Comparison of ENCODE assay signal across 8 cellular contexts in the genomic region with DNA sequence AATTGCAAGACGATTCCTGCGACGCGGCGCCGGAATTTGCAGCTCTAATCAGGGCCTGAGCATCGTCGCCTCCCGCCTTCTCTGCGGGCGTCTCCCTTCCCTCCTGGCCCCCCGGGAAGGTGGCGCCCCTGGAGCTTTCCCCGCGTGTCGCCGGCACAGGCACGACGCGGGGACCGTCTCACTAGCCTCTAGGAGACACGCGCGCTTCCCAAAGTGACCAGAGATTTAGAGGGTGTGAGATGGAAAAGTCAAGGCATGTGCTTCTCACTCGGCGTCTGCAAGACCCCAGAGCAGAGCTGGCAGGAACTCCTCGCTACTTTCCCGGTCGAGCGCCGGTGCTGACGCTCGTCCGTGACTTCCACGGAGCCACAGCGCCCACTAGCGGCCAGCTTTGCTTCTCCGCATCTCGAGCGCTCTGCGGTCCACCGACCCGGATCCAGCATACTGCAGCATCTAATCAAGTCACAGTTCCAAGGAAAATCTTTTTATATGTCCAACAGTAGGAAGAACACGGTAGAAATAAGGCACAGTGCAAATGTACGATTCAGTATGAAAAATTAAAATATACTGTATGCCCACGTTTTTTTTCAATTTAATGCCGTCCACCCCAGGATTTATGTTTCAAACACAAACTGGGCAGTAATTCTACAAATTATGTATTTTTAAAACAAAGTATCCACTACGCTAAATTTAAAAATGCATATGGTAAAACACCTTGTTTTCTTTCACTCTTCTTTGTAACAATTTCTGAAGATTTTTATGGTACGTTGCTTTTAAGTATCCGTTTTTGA. TPM values are rescaled to one million over a fixed set of nuclear protein-coding genes. Genes with fewer than 3 reads are reported as not detected.
DNase-seq lines count a peak whose midpoint lies in the region; ATAC-seq and TF ChIP-seq lines count a peak whose summit lies in the region.

No MANE protein-coding gene starts in this region.

- CTCF ChIA-PET in RWPE1 (lab: Yijun Ruan, JAX) = interaction anchor here (0.6 to 1.8 kb wide), 13 partner anchors 12 to 1965 kb away, joined by 3 to 8 read pairs (median 3); no protein-coding TSS in a partner anchor

- peak overlapping the region; percentile 86 to 97 for H3K4me3 Mint-ChIP-seq in stimulated activated naive CD8-positive, alpha-beta T cell treated with anti-CD3 and anti-CD28 coated beads, Interleukin-15, amount 100 ng/mL, for 72 hours

- peak; percentile 98 for TF ChIP-seq RAD21 in neural cell (conservative IDR thresholded peaks at IDR 0.05)

- TF ChIP-seq CTCF in RWPE1 (conservative IDR thresholded peaks at IDR 0.05; ENCODE audit: low read depth) (peak; percentile 95), fibroblast of the aortic adventitia (IDR thresholded peaks at IDR 0.05; ENCODE audit: insufficient read depth, low read length) (peak; percentile 99), neural cell (IDR thresholded peaks at IDR 0.05; ENCODE audit: poor library complexity, severe bottlenecking) (peak; percentile 96)

- ATAC-seq in GM21529 (IDR thresholded peaks at IDR 0.05; ENCODE audit: unreplicated experiment) = peak; percentile 42
- ATAC-seq in stimulated activated naive CD8-positive, alpha-beta T cell treated with anti-CD3 and anti-CD28 coated beads, Interleukin-15, amount 100 ng/mL, for 72 hours = peak; percentile 44

- H2AFZ ChIP-seq in neural cell (ENCODE audit: low read depth, low read length) = no peak overlapping the region

- H3K36me3 ChIP-seq in neural cell (ENCODE audit: insufficient read depth, low read length) = no peaks in the 10 kb centered on the region

- peaks cover 34% of the 10 kb centered on the region for H3K79me2 ChIP-seq in neural cell (replicated peaks; ENCODE audit: insufficient read depth, low read length)

- H3F3A ChIP-seq in neural cell (ENCODE audit: insufficient read depth, low read length, poor library complexity, severe bottlenecking) = peaks cover 4% of the 10 kb centered on the region

- peak; percentile 46 for DNase-seq in DMS153 treated with DMSO at 0.1 percent for 48 hours (lab: John Stamatoyannopoulos, UW; ENCODE audit: unreplicated experiment)
- DNase-seq in KBM-7 = peak; percentile 86
- peak; percentile 72 for DNase-seq in RWPE1 (ENCODE audit: low spot score)
- peak; percentile 74 for DNase-seq in activated effector memory CD4-positive, alpha-beta T cell treated with Interleukin-2 at 50 U/mL for 16 hours
- DNase-seq in fibroblast of the aortic adventitia (ENCODE audit: low read depth) = peak; percentile 83
- DNase-seq in stimulated activated naive CD8-positive, alpha-beta T cell treated with anti-CD3 and anti-CD28 coated beads, Interleukin-15, amount 100 ng/mL, for 72 hours = peak; percentile 75 to 77

- no peaks in the 10 kb centered on the region for H3K9me2 ChIP-seq in neural cell (ENCODE audit: insufficient read depth, low read length)

- POLR2A ChIA-PET in RWPE1 (lab: Yijun Ruan, JAX; ENCODE audit: low non-redundant PET) = interaction anchor here (1.8 kb wide), 1 partner anchor 32 kb away, joined by 11 read pairs; a partner anchor contains a TSS

- peak overlapping the region; percentile 92 for H3K27ac ChIP-seq in RWPE1
- H3K27ac ChIP-seq in neural cell (ENCODE audit: low read length) = peak overlapping the region; percentile 77

- peaks cover 10% of the 10 kb centered on the region for H4K20me1 ChIP-seq in neural cell (ENCODE audit: insufficient read depth)

- peaks cover 33% of the 10 kb centered on the region for H3K27me3 Mint-ChIP-seq in stimulated activated naive CD8-positive, alpha-beta T cell treated with anti-CD3 and anti-CD28 coated beads, Interleukin-15, amount 100 ng/mL, for 72 hours

- peaks cover 27% of the 10 kb centered on the region for H3K4me1 Mint-ChIP-seq in stimulated activated naive CD8-positive, alpha-beta T cell treated with anti-CD3 and anti-CD28 coated beads, Interleukin-15, amount 100 ng/mL, for 72 hours

- no peaks in the 10 kb centered on the region for H3K27me3 ChIP-seq in neural cell (ENCODE audit: insufficient read depth, low read depth, low read length)

- H3K9ac ChIP-seq in neural cell (ENCODE audit: low read length) = peak overlapping the region; percentile 79

- TF ChIP-seq EP300 in neural cell (conservative IDR thresholded peaks at IDR 0.05; ENCODE audit: poor library complexity, severe bottlenecking) = no peak

- H3K4me3 ChIP-seq in fibroblast of the aortic adventitia (ENCODE audit: low read depth, low read length) (peak overlapping the region; percentile 72), neural cell (ENCODE audit: low read length) (peak overlapping the region; percentile 83)

- H3K9me3 Mint-ChIP-seq in stimulated activated naive CD8-positive, alpha-beta T cell treated with anti-CD3 and anti-CD28 coated beads, Interleukin-15, amount 100 ng/mL, for 72 hours = no peaks in the 10 kb centered on the region

- no peaks in the 10 kb centered on the region for H3K9me3 ChIP-seq in neural cell (ENCODE audit: low read length)

- peak overlapping the region; percentile 7 to 82 for H3K27ac Mint-ChIP-seq in stimulated activated naive CD8-positive, alpha-beta T cell treated with anti-CD3 and anti-CD28 coated beads, Interleukin-15, amount 100 ng/mL, for 72 hours

- peak overlapping the region; percentile 81 for H3K4me2 ChIP-seq in neural cell (ENCODE audit: low read length)

- in situ Hi-C loops in KBM-7 (cut with MboI; ENCODE audit: low pct_unique_long_range_greater_than_20kb, low sequenced_read_pairs) = no loop called here

TF ChIP-seq in neural cell, 6 proteins besides CTCF, POLR2A, EP300 and RAD21:
- peak; percentile 92 for TF ChIP-seq MXI1 (conservative IDR thresholded peaks at IDR 0.05; ENCODE audit: poor library complexity, severe bottlenecking)
- TF ChIP-seq TAF1 (IDR thresholded peaks at IDR 0.05; ENCODE audit: low read depth) = peak; percentile 6
- no peak for TF ChIP-seq EZH2 (IDR thresholded peaks at IDR 0.05; ENCODE audit: borderline replicate concordance, insufficient read depth, low read length, poor library complexity, severe bottlenecking)
- TF ChIP-seq SMC3 (conservative IDR thresholded peaks at IDR 0.05; ENCODE audit: poor library complexity) = peak; percentile 94
- peak; percentile 41 for TF ChIP-seq POLR2AphosphoS5 (IDR thresholded peaks at IDR 0.05)
- TF ChIP-seq, protein P1, sequence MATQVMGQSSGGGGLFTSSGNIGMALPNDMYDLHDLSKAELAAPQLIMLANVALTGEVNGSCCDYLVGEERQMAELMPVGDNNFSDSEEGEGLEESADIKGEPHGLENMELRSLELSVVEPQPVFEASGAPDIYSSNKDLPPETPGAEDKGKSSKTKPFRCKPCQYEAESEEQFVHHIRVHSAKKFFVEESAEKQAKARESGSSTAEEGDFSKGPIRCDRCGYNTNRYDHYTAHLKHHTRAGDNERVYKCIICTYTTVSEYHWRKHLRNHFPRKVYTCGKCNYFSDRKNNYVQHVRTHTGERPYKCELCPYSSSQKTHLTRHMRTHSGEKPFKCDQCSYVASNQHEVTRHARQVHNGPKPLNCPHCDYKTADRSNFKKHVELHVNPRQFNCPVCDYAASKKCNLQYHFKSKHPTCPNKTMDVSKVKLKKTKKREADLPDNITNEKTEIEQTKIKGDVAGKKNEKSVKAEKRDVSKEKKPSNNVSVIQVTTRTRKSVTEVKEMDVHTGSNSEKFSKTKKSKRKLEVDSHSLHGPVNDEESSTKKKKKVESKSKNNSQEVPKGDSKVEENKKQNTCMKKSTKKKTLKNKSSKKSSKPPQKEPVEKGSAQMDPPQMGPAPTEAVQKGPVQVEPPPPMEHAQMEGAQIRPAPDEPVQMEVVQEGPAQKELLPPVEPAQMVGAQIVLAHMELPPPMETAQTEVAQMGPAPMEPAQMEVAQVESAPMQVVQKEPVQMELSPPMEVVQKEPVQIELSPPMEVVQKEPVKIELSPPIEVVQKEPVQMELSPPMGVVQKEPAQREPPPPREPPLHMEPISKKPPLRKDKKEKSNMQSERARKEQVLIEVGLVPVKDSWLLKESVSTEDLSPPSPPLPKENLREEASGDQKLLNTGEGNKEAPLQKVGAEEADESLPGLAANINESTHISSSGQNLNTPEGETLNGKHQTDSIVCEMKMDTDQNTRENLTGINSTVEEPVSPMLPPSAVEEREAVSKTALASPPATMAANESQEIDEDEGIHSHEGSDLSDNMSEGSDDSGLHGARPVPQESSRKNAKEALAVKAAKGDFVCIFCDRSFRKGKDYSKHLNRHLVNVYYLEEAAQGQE (IDR thresholded peaks at IDR 0.05; ENCODE audit: borderline replicate concordance) = peak; percentile 70

RNA-seq across cellular contexts. Expression of a gene that starts 1.0 kb away (rescaled TPM):
- 3.4 and 5.5 TPM in 2 replicates for total RNA-seq in fibroblast of the aortic adventitia (ENCODE audit: low replicate concordance)
- 52.0 and 53.1 TPM in 2 replicates for polyA plus RNA-seq in neural cell
- polyA minus RNA-seq in neural cell = 103 and 111 TPM in 2 replicates

RNA-seq across cellular contexts. Expression of a gene that starts 31.5 kb away (rescaled TPM):
- 41.8 and 64.1 TPM in 2 replicates for total RNA-seq in fibroblast of the aortic adventitia (ENCODE audit: low replicate concordance)
- polyA plus RNA-seq in neural cell = 943 and 967 TPM in 2 replicates
- 251 and 267 TPM in 2 replicates for polyA minus RNA-seq in neural cell

Comparison
In these comparisons a context has a peak if more than half of its experiments do, and no peak if none do; other contexts are left out.
1. Peak in every context shown above with its lines: DNase-seq, ATAC-seq, H3K4me3 ChIP-seq and H3K27ac ChIP-seq.